In genomic region chr5:145062280-145062679, GRCh38 we compare ENCODE assay signal across 22 cellular contexts.
DNase-seq lines count a peak whose midpoint lies in the region; TF ChIP-seq lines count a peak whose summit lies in the region.
"Had no signal": no experiment of that assay in that cellular context is flagged by ENCODE, and none has a peak within 500 bp of the region (broad histone marks: within the 10 kb centered on the region; RNA-seq: fewer than 3 reads in every experiment).

No MANE protein-coding gene starts in this region.

- no peak overlapping the region for H2BK5ac ChIP-seq in mesenchymal stem cell (ENCODE audit: low read depth, low read length, poor library complexity, severe bottlenecking)

- DNase-seq in AG04449 (ENCODE audit: low read depth, low spot score) (peak; percentile 16), HFFc6 (peak; percentile 58), ecto neural progenitor cell (ENCODE audit: low spot score) (peak; percentile 48), mesenchymal stem cell (peak; percentile 66), UCSD-AML1 (lab: John Stamatoyannopoulos, UW; ENCODE audit: unreplicated experiment) (no peak), iPS-NIHi11 (ENCODE audit: low spot score) (no peak), SIG-M5 (lab: John Stamatoyannopoulos, UW) (no peak)
- DNase-seq in activated CD4-positive, alpha-beta T cell treated with anti-CD3 and anti-CD28 coated beads for 4 hours: no peak
- DNase-seq: activated CD4-positive, alpha-beta T cell treated with anti-CD3 and anti-CD28 coated beads, Interleukin-2, amount 10 ng/mL, durations not matched to agents 7 days and 5 days; activated effector memory CD4-positive, alpha-beta T cell treated with Interleukin-2 at 50 U/mL for 16 hours; adrenal gland; CD4-positive, alpha-beta T cell; central memory CD4-positive, alpha-beta T cell; effector memory CD4-positive, alpha-beta T cell; naive thymus-derived CD8-positive, alpha-beta T cell; NCI-H510A treated with DMSO at 0.1 percent for 48 hours; stimulated activated CD4-positive, alpha-beta T cell treated with anti-CD3 and anti-CD28 coated beads, Interleukin-4, amount 100 ng/mL, for 1 hour had no signal

- no peaks in the 10 kb centered on the region for H3K79me1 ChIP-seq in mesenchymal stem cell (replicated peaks; ENCODE audit: low read length, poor library complexity, severe bottlenecking)

- no peak overlapping the region for H2BK120ac ChIP-seq in mesenchymal stem cell (ENCODE audit: low read depth, low read length)

- POLR2A ChIA-PET in AG04449 (lab: Yijun Ruan, JAX): no interaction called here

- peaks cover 5% of the 10 kb centered on the region for H3K27me3 Mint-ChIP-seq in HFFc6 (ENCODE audit: insufficient read depth)
- H3K27me3 Mint-ChIP-seq: activated CD4-positive, alpha-beta T cell treated with anti-CD3 and anti-CD28 coated beads, Interleukin-2, amount 10 ng/mL, durations not matched to agents 7 days and 5 days; CD4-positive, alpha-beta T cell; memory B cell; naive thymus-derived CD8-positive, alpha-beta T cell had no signal

- H3K4me3 ChIP-seq in AG04449 (ENCODE audit: low read depth, low read length): no peak overlapping the region
- no peak overlapping the region for H3K4me3 ChIP-seq in mesenchymal stem cell (ENCODE audit: insufficient read depth in 1 of 2, low read depth in 1 of 2, low read length in 2 of 2)
- H3K4me3 ChIP-seq: adrenal gland, K562, skin epidermis had no signal

- no peak overlapping the region for H4K91ac ChIP-seq in mesenchymal stem cell (ENCODE audit: low read length)

- H3K4ac ChIP-seq in mesenchymal stem cell (ENCODE audit: low read depth in 1 of 2, low read length in 2 of 2): no peak overlapping the region

- no peaks in the 10 kb centered on the region for H3K36me3 Mint-ChIP-seq in HFFc6 (ENCODE audit: low read depth)
- H3K36me3 Mint-ChIP-seq: memory B cell had no signal

- no peak overlapping the region for H2BK15ac ChIP-seq in mesenchymal stem cell (ENCODE audit: low read depth, poor library complexity, severe bottlenecking)

- H3K9me3 Mint-ChIP-seq in HFFc6: no peaks in the 10 kb centered on the region
- H3K9me3 Mint-ChIP-seq: activated CD4-positive, alpha-beta T cell treated with anti-CD3 and anti-CD28 coated beads, Interleukin-2, amount 10 ng/mL, durations not matched to agents 7 days and 5 days; memory B cell had no signal

- H2BK12ac ChIP-seq in mesenchymal stem cell (ENCODE audit: low read length in 2 of 2): no peak overlapping the region

- no peak overlapping the region for H3K18ac ChIP-seq in mesenchymal stem cell (ENCODE audit: low read depth in 1 of 2, low read length in 2 of 2)

- H3K9ac ChIP-seq in mesenchymal stem cell (ENCODE audit: low read length): no peak overlapping the region

- no peak overlapping the region for H2AFZ ChIP-seq in mesenchymal stem cell (ENCODE audit: low read depth, low read length)

- WGBS in mesenchymal stem cell: 78% methylated on average over 4 of the region's 4 CpGs

- peaks cover 6% of the 10 kb centered on the region for H3K4me1 ChIP-seq in mesenchymal stem cell (ENCODE audit: control insufficient read depth, insufficient read depth, low read depth, low read length)
- H3K4me1 ChIP-seq: adrenal gland had no signal

- no peak for TF ChIP-seq CTCF in AG04449 (IDR thresholded peaks at IDR 0.05; ENCODE audit: insufficient read depth, low read length, missing control alignments)
- TF ChIP-seq CTCF in HFFc6 (IDR thresholded peaks at IDR 0.05): no peak

- peaks cover 45% of the 10 kb centered on the region for H3K4me1 Mint-ChIP-seq in HFFc6 (ENCODE audit: low read depth)
- H3K4me1 Mint-ChIP-seq: activated CD4-positive, alpha-beta T cell treated with anti-CD3 and anti-CD28 coated beads, Interleukin-2, amount 10 ng/mL, durations not matched to agents 7 days and 5 days; memory B cell; naive thymus-derived CD8-positive, alpha-beta T cell had no signal

- no peak overlapping the region for H3K4me2 ChIP-seq in mesenchymal stem cell (ENCODE audit: low read length, poor library complexity, severe bottlenecking)

- H3K4me3 Mint-ChIP-seq in HFFc6: no peak overlapping the region; the same call in none of the 2 replicates
- H3K4me3 Mint-ChIP-seq: activated CD4-positive, alpha-beta T cell treated with anti-CD3 and anti-CD28 coated beads, Interleukin-2, amount 10 ng/mL, durations not matched to agents 7 days and 5 days; CD4-positive, alpha-beta T cell; memory B cell; naive thymus-derived CD8-positive, alpha-beta T cell had no signal

- H4K8ac ChIP-seq in mesenchymal stem cell (ENCODE audit: low read length): no peak overlapping the region

- peak overlapping the region; percentile 75 for H3K27ac ChIP-seq in mesenchymal stem cell (ENCODE audit: low read length, poor library complexity, severe bottlenecking)
- H3K27ac ChIP-seq: adrenal gland, HL-60, RWPE1, skin epidermis had no signal

- peak overlapping the region; percentile 75 for H2AK5ac ChIP-seq in mesenchymal stem cell (ENCODE audit: low read length, severe bottlenecking)

- H3K36me3 ChIP-seq in mesenchymal stem cell (ENCODE audit: control insufficient read depth in 1 of 2, insufficient read depth in 2 of 2, low read depth in 1 of 2, low read length in 2 of 2): no peaks in the 10 kb centered on the region
- H3K36me3 ChIP-seq: adrenal gland had no signal

- no peaks in the 10 kb centered on the region for H3K9me3 ChIP-seq in mesenchymal stem cell (ENCODE audit: control insufficient read depth, low read length)
- H3K9me3 ChIP-seq: adrenal gland had no signal

- no peaks in the 10 kb centered on the region for H3K27me3 ChIP-seq in mesenchymal stem cell (ENCODE audit: control insufficient read depth in 1 of 2, insufficient read depth in 1 of 2, low read length in 2 of 2)
- H3K27me3 ChIP-seq: adrenal gland had no signal

- no peak overlapping the region for H3K14ac ChIP-seq in mesenchymal stem cell (ENCODE audit: low read length in 2 of 2)

- CTCF ChIA-PET in AG04449 (lab: Yijun Ruan, JAX): no interaction called here

- peak overlapping the region; percentile 66 for H3K27ac Mint-ChIP-seq in HFFc6
- H3K27ac Mint-ChIP-seq: activated CD4-positive, alpha-beta T cell treated with anti-CD3 and anti-CD28 coated beads, Interleukin-2, amount 10 ng/mL, durations not matched to agents 7 days and 5 days; CD4-positive, alpha-beta T cell; memory B cell had no signal

- no peak overlapping the region for H3K23ac ChIP-seq in mesenchymal stem cell (ENCODE audit: low read length in 2 of 2)

Comparison
In these comparisons a context has a peak if more than half of its experiments do, and no peak if none do; other contexts are left out.
1. DNase-seq: peak in AG04449 (single experiment), HFFc6 (single experiment), ecto neural progenitor cell (single experiment) and mesenchymal stem cell (single experiment); none in UCSD-AML1 (single experiment), iPS-NIHi11 (single experiment), SIG-M5 (single experiment) and activated CD4-positive, alpha-beta T cell treated with anti-CD3 and anti-CD28 coated beads for 4 hours (0 of 2).